9 cellular contexts compared by ENCODE assay signal in the genomic region with DNA sequence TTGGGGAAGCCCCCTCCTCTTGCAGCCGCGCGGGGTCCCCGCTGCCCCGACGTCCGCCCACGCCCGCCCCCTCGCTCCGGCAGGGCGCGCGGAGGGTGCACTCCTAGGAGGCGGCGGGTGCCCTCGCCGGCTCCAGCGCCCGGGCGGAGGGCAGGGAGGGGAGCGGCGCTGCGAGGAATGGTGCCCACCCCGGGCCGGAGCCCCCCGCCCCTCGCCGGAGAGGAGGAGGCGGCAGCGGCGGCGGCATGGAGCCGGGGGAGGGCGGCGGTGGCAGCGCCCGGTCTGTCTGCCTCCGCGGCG. TPM values are rescaled to one million over a fixed set of nuclear protein-coding genes. Genes with fewer than 3 reads are reported as not detected.
DNase-seq lines count a peak whose midpoint lies in the region; ATAC-seq and TF ChIP-seq lines count a peak whose summit lies in the region.
"Had no signal": no experiment of that assay in that cellular context is flagged by ENCODE, and none has a peak within 500 bp of the region (broad histone marks: within the 10 kb centered on the region; RNA-seq: fewer than 3 reads in every experiment).

No MANE protein-coding gene starts in this region.

- TF ChIP-seq CTCF in fibroblast of the aortic adventitia (IDR thresholded peaks at IDR 0.05; ENCODE audit: insufficient read depth, low read length), result no peak
- no peak for TF ChIP-seq CTCF in stomach (IDR thresholded peaks at IDR 0.05)

- H3K27ac ChIP-seq in stomach, result peak overlapping the region in 3 of 5 donors; percentile 37 to 81 (median 79)
- H3K27ac ChIP-seq: 22Rv1 had no signal

- intact Hi-C loops in stomach (cut with DNase I; ENCODE audit: low total_unique reads), result loop anchor here (10.0 kb wide), 1 partner anchor 242 kb away; no protein-coding TSS in a partner anchor

- no peaks in the 10 kb centered on the region for H3K36me3 ChIP-seq in stomach

- peaks cover 0 to 35% (median 0%) of the 10 kb centered on the region in 3 donors for H3K27me3 ChIP-seq in stomach

- H3K4me3 ChIP-seq in fibroblast of the aortic adventitia (ENCODE audit: low read depth, low read length) (peak overlapping the region; percentile 74), stomach (peak overlapping the region; percentile 67 to 95 (median 77))

- DNase-seq in NCI-H1105 (lab: John Stamatoyannopoulos, UW), result peak; percentile 21
- no peak for DNase-seq in NCI-H1105 treated with DMSO at 0.1 percent for 48 hours (lab: John Stamatoyannopoulos, UW)
- DNase-seq in fibroblast of the aortic adventitia (ENCODE audit: low read depth), result no peak
- DNase-seq in stomach, result no peak
- DNase-seq in SK-N-DZ (ENCODE audit: low spot score), result no peak

- WGBS in stomach, 5 donors, result 0 to 1% (median 0%) methylated on average over 1 to 41 of the region's 41 CpGs

- no peak for TF ChIP-seq EP300 in stomach (IDR thresholded peaks at IDR 0.05)

- no peak for TF ChIP-seq POLR2A in stomach (IDR thresholded peaks at IDR 0.05)

- ATAC-seq in HG03354 (IDR thresholded peaks at IDR 0.05; ENCODE audit: poor library complexity, severe bottlenecking, unreplicated experiment), result peak; percentile 5
- no peak for ATAC-seq in GM18520 (IDR thresholded peaks at IDR 0.05; ENCODE audit: unreplicated experiment)
- ATAC-seq in HG03460 (IDR thresholded peaks at IDR 0.05; ENCODE audit: unreplicated experiment), result no peak

- H3K9me3 ChIP-seq in stomach, result no peaks in the 10 kb centered on the region

- peaks cover 14 to 29% (median 25%) of the 10 kb centered on the region in 4 donors for H3K4me1 ChIP-seq in stomach

RNA-seq across cellular contexts. Expression of gene FAM78B, which starts 0.5 kb away (rescaled TPM):
- total RNA-seq in fibroblast of the aortic adventitia (ENCODE audit: low replicate concordance) (0.25 and 0.27 TPM in 2 replicates), stomach (1 to 10 TPM in 3 of 5 donors, not detected in 2; 1.0 to 8.0 (median 1.1) TPM)
- under 1 TPM; 0.44 to 0.76 (median 0.55) TPM for polyA plus RNA-seq in stomach
- 4.3 and 6.3 TPM in 2 replicates for polyA plus RNA-seq in SK-N-DZ (2014; cell fraction: cytosol; rRNA removed)
- 5.0 and 5.6 TPM in 2 replicates for polyA plus RNA-seq in SK-N-DZ (2014; cell fraction: nucleus; rRNA removed)
